13 cellular contexts compared by ENCODE assay signal in genomic region chr12:2749580-2749979, GRCh38. TPM values are rescaled to one million over a fixed set of nuclear protein-coding genes. Genes with fewer than 3 reads are reported as not detected.
DNase-seq lines count a peak whose midpoint lies in the region; ATAC-seq and TF ChIP-seq lines count a peak whose summit lies in the region.
"Had no signal": no experiment of that assay in that cellular context is flagged by ENCODE, and none has a peak within 500 bp of the region (broad histone marks: within the 10 kb centered on the region; RNA-seq: fewer than 3 reads in every experiment).

No MANE protein-coding gene starts in this region.

- DNase-seq in H9 (peak; percentile 44), ecto neural progenitor cell (ENCODE audit: low spot score) (peak; percentile 44), esophagus muscularis mucosa (ENCODE audit: extremely low spot score) (peak; percentile 4), mesenteric fat pad (ENCODE audit: low spot score) (peak; percentile 65), HEK293T (ENCODE audit: extremely low spot score) (no peak)
- DNase-seq in CD4-positive, alpha-beta T cell: no peak
- DNase-seq in stimulated activated CD8-positive, alpha-beta memory T cell treated with anti-CD3 and anti-CD28 coated beads, Interleukin-4, amount 100 ng/mL, for 48 hours: no peak
- DNase-seq: C1 segment of cervical spinal cord, Caco-2, DMS153, DND-41, HCEC 1CT had no signal

- no peak overlapping the region for H4K8ac ChIP-seq in H9 (replicated peaks; ENCODE audit: insufficient read length, low read depth, low read length)

- H3K27ac Mint-ChIP-seq in H9: no peak overlapping the region; a peak in 1 of 7 replicates
- no peak overlapping the region for H3K27ac Mint-ChIP-seq in CD4-positive, alpha-beta T cell
- H3K27ac Mint-ChIP-seq: CD8-positive, alpha-beta T cell had no signal

- H2AFZ ChIP-seq in H9 (ENCODE audit: low read length): no peak overlapping the region

- H3K23me2 ChIP-seq in H9 (ENCODE audit: insufficient read length, low read depth, low read length, poor library complexity, severe bottlenecking): no peaks in the 10 kb centered on the region

- H3K56ac ChIP-seq in H9 (ENCODE audit: insufficient read length, low read depth, low read length): no peak overlapping the region

- CTCF ChIA-PET in HEK293T (lab: Yijun Ruan, JAX): no interaction called here
- CTCF ChIA-PET in CD4-positive, alpha-beta T cell (lab: Charles Lee): no interaction called here

- no CpG with 5 or more reads among the region's 11 CpGs for WGBS in H9 (ENCODE audit: extremely low coverage, insufficient read length, low lambda C conversion rate)
- 48% methylated on average over 9 of the region's 11 CpGs for WGBS in esophagus muscularis mucosa

- H2BK5ac ChIP-seq in H9 (ENCODE audit: insufficient read length, low read length): no peak overlapping the region

- H3K36me3 ChIP-seq in esophagus muscularis mucosa: no peaks in the 10 kb centered on the region

- no peak overlapping the region for H2BK12ac ChIP-seq in H9 (ENCODE audit: insufficient read length, low read depth, low read length)

- POLR2A ChIA-PET in HEK293T (lab: Yijun Ruan, JAX): no interaction called here
- POLR2A ChIA-PET in CD4-positive, alpha-beta T cell (lab: Charles Lee): no interaction called here

- no peak overlapping the region for H3K4me2 ChIP-seq in H9 (ENCODE audit: insufficient read depth, insufficient read length, low read length)

- intact Hi-C loops in esophagus muscularis mucosa (cut with DNase I): no loop called here
- intact Hi-C loops in CD4-positive, alpha-beta T cell (cut with DNase I, micrococcal nuclease): no loop called here

- no peak overlapping the region for H3K18ac ChIP-seq in H9 (ENCODE audit: insufficient read length, low read depth, low read length)

- no peak overlapping the region for H3K9ac ChIP-seq in H9 (ENCODE audit: extremely low read depth, insufficient read length, low read length)

- peaks cover 37% of the 10 kb centered on the region for H3K27me3 Mint-ChIP-seq in H9 (ENCODE audit: low read depth)
- peaks cover 38% of the 10 kb centered on the region for H3K27me3 Mint-ChIP-seq in CD4-positive, alpha-beta T cell

- no peak overlapping the region for H4K5ac ChIP-seq in H9 (ENCODE audit: insufficient read length, low read depth, low read length)

- H3K27me3 ChIP-seq in H9 (ENCODE audit: insufficient read depth, low read length) (no peaks in the 10 kb centered on the region; the same call in 1 of the 2 replicates), esophagus muscularis mucosa (peaks cover 0 to 21% (median 0%) of the 10 kb centered on the region in 4 donors)
- H3K27me3 ChIP-seq in CD4-positive, alpha-beta T cell (ENCODE audit: control insufficient read depth, insufficient read depth, low read length): peaks cover 14% of the 10 kb centered on the region

- no peak for ATAC-seq in CD4-positive, alpha-beta T cell (ENCODE audit: poor library complexity)
- ATAC-seq: CD8-positive, alpha-beta T cell had no signal

- H3K79me2 ChIP-seq in H9 (ENCODE audit: insufficient read depth, low read length): no peaks in the 10 kb centered on the region

- H3K9me3 Mint-ChIP-seq in H9: peaks cover 0 to 3% of the 10 kb centered on the region in 2 experiments; a peak in 3 of 5 replicates
- no peaks in the 10 kb centered on the region for H3K9me3 Mint-ChIP-seq in CD4-positive, alpha-beta T cell

- no peak overlapping the region for H2BK15ac ChIP-seq in H9 (ENCODE audit: low read depth, low read length)

- no peak overlapping the region for H2BK20ac ChIP-seq in H9 (ENCODE audit: low read depth, low read length, poor library complexity, severe bottlenecking)

- no peak for TF ChIP-seq POLR2A in esophagus muscularis mucosa (IDR thresholded peaks at IDR 0.05; ENCODE audit: low read depth)

- peaks cover 43 to 49% of the 10 kb centered on the region in 2 experiments for H3K4me1 Mint-ChIP-seq in H9
- H3K4me1 Mint-ChIP-seq in CD4-positive, alpha-beta T cell (ENCODE audit: low read depth): no peaks in the 10 kb centered on the region

- H3K9me3 ChIP-seq in H9 (ENCODE audit: control insufficient read depth, low read depth, low read length) (no peaks in the 10 kb centered on the region), esophagus muscularis mucosa (no peaks in the 10 kb centered on the region)
- H3K9me3 ChIP-seq in CD4-positive, alpha-beta T cell (ENCODE audit: control insufficient read depth, low read length): no peaks in the 10 kb centered on the region

- H3K27ac ChIP-seq in H9 (ENCODE audit: insufficient read length, low read depth, low read length) (no peak overlapping the region), esophagus muscularis mucosa (replicated peaks in 1 of 4) (no peak overlapping the region)
- no peak overlapping the region for H3K27ac ChIP-seq in CD4-positive, alpha-beta T cell (ENCODE audit: low read depth, low read length)

- no peak overlapping the region for H3K14ac ChIP-seq in H9 (ENCODE audit: insufficient read depth, low read length)

- H3K36me3 Mint-ChIP-seq in H9 (ENCODE audit: insufficient read depth in 1 of 3, low read depth in 3 of 3): no peaks in the 10 kb centered on the region
- H3K36me3 Mint-ChIP-seq in CD4-positive, alpha-beta T cell (ENCODE audit: low read depth): no peaks in the 10 kb centered on the region
- H3K36me3 Mint-ChIP-seq: CD8-positive, alpha-beta T cell had no signal

- peak overlapping the region in 1 of 2 experiments; percentile 12; a peak in 1 of 5 replicates for H3K4me3 Mint-ChIP-seq in H9
- no peak overlapping the region for H3K4me3 Mint-ChIP-seq in CD4-positive, alpha-beta T cell
- H3K4me3 Mint-ChIP-seq: CD8-positive, alpha-beta T cell had no signal

- no peak overlapping the region for H3K4me3 ChIP-seq in esophagus muscularis mucosa

- H3K4ac ChIP-seq in H9 (ENCODE audit: low read depth, low read length): no peak overlapping the region

- no peak overlapping the region for H4K91ac ChIP-seq in H9 (ENCODE audit: insufficient read length, low read depth, low read length)

- no peaks in the 10 kb centered on the region for H3K79me1 ChIP-seq in H9 (ENCODE audit: insufficient read depth, low read depth, low read length, poor library complexity, severe bottlenecking)

- no peak overlapping the region for H2AK5ac ChIP-seq in H9 (ENCODE audit: insufficient read length, low read length)

- peaks cover 17% of the 10 kb centered on the region; the same call in 1 of the 2 replicates for H3K4me1 ChIP-seq in H9 (ENCODE audit: insufficient read depth, low read length)
- peaks cover 0 to 10% (median 1%) of the 10 kb centered on the region in 4 donors for H3K4me1 ChIP-seq in esophagus muscularis mucosa
- H3K4me1 ChIP-seq: Caco-2 had no signal

- no peak for TF ChIP-seq EP300 in esophagus muscularis mucosa (IDR thresholded peaks at IDR 0.05)

- no peak overlapping the region for H2BK120ac ChIP-seq in H9 (ENCODE audit: low read depth, low read length, poor library complexity, severe bottlenecking)

- no peaks in the 10 kb centered on the region for H4K20me1 ChIP-seq in H9 (ENCODE audit: control insufficient read depth, insufficient read depth, insufficient read length)

- no peak overlapping the region for H3K23ac ChIP-seq in H9 (ENCODE audit: insufficient read length, low read depth, low read length)

- TF ChIP-seq CTCF in H9 (conservative IDR thresholded peaks at IDR 0.05): no peak
- TF ChIP-seq CTCF in esophagus muscularis mucosa (IDR thresholded peaks at IDR 0.05): no peak
- TF ChIP-seq CTCF in CD4-positive, alpha-beta T cell (IDR thresholded peaks at IDR 0.05): no peak

- no peak overlapping the region for H3T11ph ChIP-seq in H9 (ENCODE audit: low read length)

TF ChIP-seq in HEK293T, 16 proteins besides CTCF, POLR2A, EP300 and RAD21:
- TF ChIP-seq FOXA1 (IDR thresholded peaks at IDR 0.05) (no peak), ELF4 (IDR thresholded peaks at IDR 0.05) (no peak), NFRKB (IDR thresholded peaks at IDR 0.05) (no peak), SUZ12 (IDR thresholded peaks at IDR 0.05) (no peak), FOXM1 (IDR thresholded peaks at IDR 0.05; ENCODE audit: borderline replicate concordance) (no peak), FOXK2 (IDR thresholded peaks at IDR 0.05) (no peak), L3MBTL2 (conservative IDR thresholded peaks at IDR 0.05) (no peak), SP1 (IDR thresholded peaks at IDR 0.05) (no peak), ARNT (IDR thresholded peaks at IDR 0.05) (no peak), HDGF (IDR thresholded peaks at IDR 0.05; ENCODE audit: borderline replicate concordance) (no peak), ZNF384 (IDR thresholded peaks at IDR 0.05) (no peak), BHLHE40 (IDR thresholded peaks at IDR 0.05; ENCODE audit: borderline replicate concordance) (no peak), TARDBP (IDR thresholded peaks at IDR 0.05) (no peak), PKNOX1 (IDR thresholded peaks at IDR 0.05) (no peak), CTBP1 (IDR thresholded peaks at IDR 0.05; ENCODE audit: borderline replicate concordance) (no peak), LEF1 (IDR thresholded peaks at IDR 0.05; ENCODE audit: borderline replicate concordance) (no peak)
TF ChIP-seq in HEK293T: peak in this region for 0.

RNA-seq across cellular contexts. Expression of gene FKBP4, which starts 45.2 kb away (rescaled TPM):
- total RNA-seq in H9 (2021): 221 and 237 TPM in 2 replicates
- total RNA-seq in esophagus muscularis mucosa: 10 to 100 TPM; 28.7 to 53.3 (median 36.7) TPM
- 51.3 TPM for total RNA-seq in mesenteric fat pad
- 10 to 100 TPM; 35.7 to 40.3 TPM for total RNA-seq in CD4-positive, alpha-beta T cell

Comparison
In these comparisons a context has a peak if more than half of its experiments do, and no peak if none do; other contexts are left out.
1. DNase-seq: peak in H9 (single experiment), ecto neural progenitor cell (single experiment), esophagus muscularis mucosa (single experiment) and mesenteric fat pad (single experiment); none in HEK293T (single experiment), CD4-positive, alpha-beta T cell (0 of 10) and stimulated activated CD8-positive, alpha-beta memory T cell treated with anti-CD3 and anti-CD28 coated beads, Interleukin-4, amount 100 ng/mL, for 48 hours (single experiment).